ENCODE assay signal across 1 cellular context in the genomic region with DNA sequence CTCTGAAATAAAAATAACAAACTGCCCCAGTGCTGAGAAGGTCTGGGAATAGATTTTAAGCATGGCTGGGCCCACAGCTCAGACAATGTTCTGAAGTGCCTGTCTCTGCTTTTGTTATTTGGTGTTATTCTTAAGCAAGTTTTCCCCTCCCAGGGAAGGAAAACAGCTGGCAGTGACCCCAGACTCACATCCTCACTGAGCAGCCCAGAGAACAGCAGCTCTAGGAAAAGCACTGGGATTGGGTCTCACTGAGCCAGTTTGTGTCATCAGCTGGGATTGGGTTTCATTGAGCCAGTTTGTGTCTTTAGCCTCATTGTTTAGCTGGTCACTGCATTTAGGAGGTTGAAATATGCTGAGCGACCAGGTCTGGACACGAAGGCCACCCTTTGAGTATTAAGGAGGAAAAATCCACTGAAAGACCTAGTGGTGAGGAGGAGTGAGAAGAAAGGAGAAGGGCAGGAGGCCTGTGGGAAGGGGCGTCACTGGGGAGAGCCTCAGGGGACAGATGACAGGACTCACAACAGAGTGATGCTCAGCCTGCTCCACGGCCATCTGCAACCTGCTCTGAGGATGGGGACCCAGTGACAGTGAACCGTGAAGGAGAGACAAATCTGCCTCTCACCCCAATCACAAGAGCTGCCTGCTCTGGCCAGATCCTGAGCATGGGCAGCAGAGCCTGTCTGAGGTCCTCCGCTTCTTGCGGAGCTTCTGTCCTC.
TF ChIP-seq lines count a peak whose summit lies in the region.

No MANE protein-coding gene starts in this region.

TF ChIP-seq in endothelial cell of umbilical vein, 7 proteins besides CTCF, POLR2A, EP300 and RAD21:
- TF ChIP-seq, protein P1, sequence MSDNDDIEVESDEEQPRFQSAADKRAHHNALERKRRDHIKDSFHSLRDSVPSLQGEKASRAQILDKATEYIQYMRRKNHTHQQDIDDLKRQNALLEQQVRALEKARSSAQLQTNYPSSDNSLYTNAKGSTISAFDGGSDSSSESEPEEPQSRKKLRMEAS (IDR thresholded peaks at IDR 0.05; ENCODE audit: insufficient read depth, insufficient read length) = no peak
- no peak for TF ChIP-seq POLR2AphosphoS5 (IDR thresholded peaks at IDR 0.05; ENCODE audit: insufficient read depth, low read depth, low read length)
- TF ChIP-seq EZH2 (IDR thresholded peaks at IDR 0.05; ENCODE audit: borderline replicate concordance, low read depth, low read length, severe bottlenecking) = no peak
- TF ChIP-seq MYC (IDR thresholded peaks at IDR 0.05; ENCODE audit: low read depth, low read length) = no peak
- no peak for TF ChIP-seq FOS (IDR thresholded peaks at IDR 0.05; ENCODE audit: borderline replicate concordance, insufficient read depth, low read length)
- TF ChIP-seq GATA2 (IDR thresholded peaks at IDR 0.05; ENCODE audit: insufficient read depth, insufficient read length, low read depth, low read length) = no peak
- no peak for TF ChIP-seq JUN (IDR thresholded peaks at IDR 0.05; ENCODE audit: borderline replicate concordance, insufficient read depth, insufficient read length, low read depth)
